ENCODE assay signal across 21 cellular contexts in the genomic region with DNA sequence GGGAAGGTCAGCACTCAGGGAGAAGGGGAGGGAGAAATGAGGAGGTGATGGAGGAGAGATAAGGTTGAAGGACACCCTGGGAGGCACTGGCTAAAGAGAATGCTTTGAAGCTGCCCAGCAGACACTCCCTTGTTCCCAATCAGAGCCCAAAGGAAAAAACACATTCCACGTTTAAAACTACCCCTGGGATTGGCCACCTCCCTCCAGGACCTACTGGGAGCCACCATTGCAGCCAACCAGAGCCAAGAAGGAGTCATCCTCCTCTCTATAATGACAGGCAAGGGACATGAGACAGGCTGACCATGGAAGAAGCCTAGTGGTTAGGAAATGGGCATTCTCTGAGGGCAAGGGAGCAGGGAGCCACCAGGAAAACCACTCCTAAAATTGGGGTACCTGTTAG. TPM values are rescaled to one million over a fixed set of nuclear protein-coding genes. Genes with fewer than 3 reads are reported as not detected.
"Had no signal": no experiment of that assay in that cellular context is flagged by ENCODE, and none has a peak within 500 bp of the region (broad histone marks: within the 10 kb centered on the region; RNA-seq: fewer than 3 reads in every experiment).

No MANE protein-coding gene starts in this region.

- H3K9me3 ChIP-seq: mucosa of descending colon, right lobe of liver, suprapubic skin, thoracic aorta, tibial artery, upper lobe of right lung had no signal

- H3K79me2 ChIP-seq: hepatocyte, parathyroid adenoma had no signal

- H3K4me2 ChIP-seq: hepatocyte, smooth muscle cell had no signal

- H2AFZ ChIP-seq: hepatocyte, parathyroid adenoma had no signal

- DNase-seq: islet precursor cell; left ventricle myocardium inferior; midbrain; mucosa of descending colon; naive thymus-derived CD4-positive, alpha-beta T cell; right lobe of liver; stimulated activated CD4-positive, alpha-beta T cell treated with anti-CD3 and anti-CD28 coated beads, Interleukin-12 subunit alpha, Interleukin-12 subunit beta, amount 100 ng/mL, for 4 hours; stimulated activated CD4-positive, alpha-beta T cell treated with anti-CD3 and anti-CD28 coated beads, Interleukin-15, amount 100 ng/mL, for 24 hours; stimulated activated CD4-positive, alpha-beta T cell treated with anti-CD3 and anti-CD28 coated beads, Interleukin-2, amount 100 ng/mL, for 24 hours; stimulated activated CD4-positive, alpha-beta T cell treated with anti-CD3 and anti-CD28 coated beads, Interleukin-4, amount 100 ng/mL, for 1 hour; stimulated activated naive CD4-positive, alpha-beta T cell; tibial artery; upper lobe of right lung had no signal

- H3K27ac ChIP-seq: hepatocyte, left ventricle myocardium inferior, parathyroid adenoma, right atrium auricular region, right lobe of liver, suprapubic skin, thoracic aorta, tibial artery, upper lobe of right lung had no signal

- H3K4me1 ChIP-seq: left ventricle myocardium inferior, parathyroid adenoma, right atrium auricular region, right lobe of liver, suprapubic skin, tibial artery, upper lobe of right lung had no signal

- H3K4me3 ChIP-seq: hepatocyte, left ventricle myocardium inferior, lung, mucosa of descending colon, right atrium auricular region, right lobe of liver, smooth muscle cell, suprapubic skin, thoracic aorta, tibial artery, upper lobe of right lung had no signal

- H3K9ac ChIP-seq: parathyroid adenoma had no signal

- H3K36me3 ChIP-seq: left ventricle myocardium inferior, right atrium auricular region, right lobe of liver, suprapubic skin, thoracic aorta, tibial artery, upper lobe of right lung had no signal

- H3K27me3 ChIP-seq: hepatocyte, right atrium auricular region, right lobe of liver, upper lobe of right lung had no signal

RNA-seq across cellular contexts. Expression of a gene that starts 43.8 kb away (rescaled TPM):
- total RNA-seq: renal cortical epithelial cell had no signal
- polyA plus RNA-seq: hepatocyte, smooth muscle cell had no signal
